In the genomic region with DNA sequence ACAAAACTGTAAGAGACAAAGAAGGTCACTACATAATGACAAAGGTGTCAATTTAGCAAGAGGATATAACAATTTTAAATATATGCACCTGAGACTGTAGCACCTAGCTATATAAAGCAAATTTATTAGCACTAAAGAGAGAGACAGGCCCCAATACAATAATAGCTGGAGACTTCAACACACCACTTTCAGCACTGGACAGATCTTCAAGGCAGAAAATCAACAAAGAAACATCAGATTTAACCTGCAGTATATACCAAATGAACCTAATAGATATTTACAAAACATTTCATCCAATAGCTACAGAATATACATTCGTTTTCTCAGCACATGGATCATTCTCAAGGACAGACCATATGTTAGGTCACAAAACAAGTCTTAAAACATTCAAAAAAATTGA, we compare ENCODE assay signal across 3 cellular contexts.
TF ChIP-seq lines count a peak whose summit lies in the region.

No MANE protein-coding gene starts in this region.

TF ChIP-seq in A549, 52 proteins besides CTCF, POLR2A, EP300 and RAD21:
- TF ChIP-seq, protein P1, sequence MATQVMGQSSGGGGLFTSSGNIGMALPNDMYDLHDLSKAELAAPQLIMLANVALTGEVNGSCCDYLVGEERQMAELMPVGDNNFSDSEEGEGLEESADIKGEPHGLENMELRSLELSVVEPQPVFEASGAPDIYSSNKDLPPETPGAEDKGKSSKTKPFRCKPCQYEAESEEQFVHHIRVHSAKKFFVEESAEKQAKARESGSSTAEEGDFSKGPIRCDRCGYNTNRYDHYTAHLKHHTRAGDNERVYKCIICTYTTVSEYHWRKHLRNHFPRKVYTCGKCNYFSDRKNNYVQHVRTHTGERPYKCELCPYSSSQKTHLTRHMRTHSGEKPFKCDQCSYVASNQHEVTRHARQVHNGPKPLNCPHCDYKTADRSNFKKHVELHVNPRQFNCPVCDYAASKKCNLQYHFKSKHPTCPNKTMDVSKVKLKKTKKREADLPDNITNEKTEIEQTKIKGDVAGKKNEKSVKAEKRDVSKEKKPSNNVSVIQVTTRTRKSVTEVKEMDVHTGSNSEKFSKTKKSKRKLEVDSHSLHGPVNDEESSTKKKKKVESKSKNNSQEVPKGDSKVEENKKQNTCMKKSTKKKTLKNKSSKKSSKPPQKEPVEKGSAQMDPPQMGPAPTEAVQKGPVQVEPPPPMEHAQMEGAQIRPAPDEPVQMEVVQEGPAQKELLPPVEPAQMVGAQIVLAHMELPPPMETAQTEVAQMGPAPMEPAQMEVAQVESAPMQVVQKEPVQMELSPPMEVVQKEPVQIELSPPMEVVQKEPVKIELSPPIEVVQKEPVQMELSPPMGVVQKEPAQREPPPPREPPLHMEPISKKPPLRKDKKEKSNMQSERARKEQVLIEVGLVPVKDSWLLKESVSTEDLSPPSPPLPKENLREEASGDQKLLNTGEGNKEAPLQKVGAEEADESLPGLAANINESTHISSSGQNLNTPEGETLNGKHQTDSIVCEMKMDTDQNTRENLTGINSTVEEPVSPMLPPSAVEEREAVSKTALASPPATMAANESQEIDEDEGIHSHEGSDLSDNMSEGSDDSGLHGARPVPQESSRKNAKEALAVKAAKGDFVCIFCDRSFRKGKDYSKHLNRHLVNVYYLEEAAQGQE (IDR thresholded peaks at IDR 0.05) = peak; percentile 46; the same call in 1 of the 2 replicates
- no peak for TF ChIP-seq CHD2 (IDR thresholded peaks at IDR 0.05; ENCODE audit: low read length, partially characterized antibody)

TF ChIP-seq in HEK293, 187 proteins besides CTCF, POLR2A, EP300 and RAD21:
- TF ChIP-seq ZNF837 (tag by site-specific recombination; IDR thresholded peaks at IDR 0.05) = no peak
- TF ChIP-seq, protein P1 (tag by site-specific recombination; IDR thresholded peaks at IDR 0.05) = peak; percentile 69

TF ChIP-seq in Ishikawa, 13 proteins besides CTCF, POLR2A, EP300 and RAD21:
- TF ChIP-seq, protein P1 (IDR thresholded peaks at IDR 0.05; ENCODE audit: low read depth) = peak; percentile 68; the same call in 1 of the 2 replicates
- TF ChIP-seq CREB1 (IDR thresholded peaks at IDR 0.05; ENCODE audit: low read depth) = no peak
